Comparison of ENCODE assay signal across 8 cellular contexts in the genomic region with DNA sequence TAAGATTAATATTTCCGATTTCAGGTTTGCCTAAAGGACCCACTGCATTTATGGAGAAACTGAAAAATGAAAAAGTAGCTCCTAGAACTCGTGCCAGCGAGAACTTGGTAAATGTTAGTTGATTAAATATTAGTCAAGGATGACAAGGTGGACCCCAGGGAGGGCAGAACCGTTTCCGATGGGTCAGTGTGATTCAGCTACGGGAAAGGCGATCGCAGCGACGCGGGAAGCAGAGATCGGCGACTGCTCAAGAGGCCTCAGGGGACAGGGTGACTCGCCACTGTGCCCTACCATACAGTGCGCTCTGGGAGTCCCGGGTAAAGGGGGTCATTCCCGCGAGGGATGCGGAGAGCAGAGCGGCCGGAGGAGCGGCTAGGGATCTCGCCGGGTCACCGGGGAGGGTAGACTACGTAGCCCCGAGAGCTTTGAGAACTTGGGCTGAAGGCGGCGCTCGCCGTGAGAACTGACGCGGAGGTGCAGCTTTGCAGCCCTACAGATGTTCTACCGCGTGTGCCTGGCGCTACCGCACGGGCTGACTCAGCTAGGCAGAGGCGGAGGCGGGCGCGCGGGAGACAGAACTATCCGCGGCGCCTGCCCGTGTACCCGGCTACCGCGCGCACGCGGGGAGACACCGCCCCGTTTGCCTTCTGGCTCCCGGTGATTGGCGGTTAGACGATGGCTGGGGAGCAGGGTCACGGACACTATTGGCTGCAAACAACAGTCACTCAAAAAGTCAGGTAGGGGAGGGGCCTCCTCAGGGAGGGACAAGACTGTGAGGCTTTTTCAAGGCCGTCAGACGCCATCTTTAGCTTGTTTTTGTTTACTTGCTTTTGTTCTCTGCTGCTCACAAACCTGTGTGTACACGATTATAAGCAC. TPM values are rescaled to one million over a fixed set of nuclear protein-coding genes. Genes with fewer than 3 reads are reported as not detected.
DNase-seq lines count a peak whose midpoint lies in the region; ATAC-seq and TF ChIP-seq lines count a peak whose summit lies in the region.

No MANE protein-coding gene starts in this region.

- peak; percentile 74 for TF ChIP-seq CTCF in chondrocyte (IDR thresholded peaks at IDR 0.05)

- ATAC-seq in GM19035 (IDR thresholded peaks at IDR 0.05; ENCODE audit: unreplicated experiment) (peak; percentile 91), HG03354 (IDR thresholded peaks at IDR 0.05; ENCODE audit: poor library complexity, severe bottlenecking, unreplicated experiment) (peak; percentile 95)

- peak overlapping the region; percentile 90 for H3K27ac Mint-ChIP-seq in chondrocyte (ENCODE audit: unreplicated experiment)

- H3K9me3 Mint-ChIP-seq in chondrocyte (ENCODE audit: low read depth): no peaks in the 10 kb centered on the region

- H3K4me3 Mint-ChIP-seq in chondrocyte (ENCODE audit: unreplicated experiment): peak overlapping the region; percentile 74

- H3K4me1 Mint-ChIP-seq in chondrocyte (ENCODE audit: low read depth): peaks cover 50% of the 10 kb centered on the region

- no peaks in the 10 kb centered on the region for H3K36me3 Mint-ChIP-seq in chondrocyte (ENCODE audit: low read depth)

- peak; percentile 95 to 97 for DNase-seq in AML-193 (lab: John Stamatoyannopoulos, UW)
- DNase-seq in NCI-H446 treated with DMSO at 0.1 percent for 48 hours (lab: John Stamatoyannopoulos, UW): peak; percentile 98
- peak; percentile 97 for DNase-seq in activated CD4-positive, alpha-beta T cell treated with anti-CD3 and anti-CD28 coated beads for 1 hour
- DNase-seq in chondrocyte (ENCODE audit: low spot score): peak; percentile 97
- peak; percentile 91 for DNase-seq in kidney glomerular epithelial cell (lab: John Stamatoyannopoulos, UW)
- peak; percentile 87 to 94 for DNase-seq in stimulated activated CD4-positive, alpha-beta T cell treated with anti-CD3 and anti-CD28 coated beads, Interleukin-1b, Interleukin-23, amount 100 ng/mL, for 1 hour (ENCODE audit: low read depth in 2 of 2)

- H3K27me3 Mint-ChIP-seq in chondrocyte (ENCODE audit: low read depth): no peaks in the 10 kb centered on the region

RNA-seq across cellular contexts. Expression of gene C14orf93, which starts 3.2 kb away (rescaled TPM):
- total RNA-seq in chondrocyte: 6.0 to 7.6 TPM (median 6.0 TPM) in 3 replicates

RNA-seq across cellular contexts. Expression of gene AJUBA, which starts 24.4 kb away (rescaled TPM):
- total RNA-seq in chondrocyte: 56.5 to 124 TPM (median 124 TPM) in 3 replicates

RNA-seq across cellular contexts. Expression of gene PSMB5, which starts 27.9 kb away (rescaled TPM):
- total RNA-seq in chondrocyte: 151 to 207 TPM (median 172 TPM) in 3 replicates

RNA-seq across cellular contexts. Expression of gene PSMB11, which starts 35.2 kb away (rescaled TPM):
- not detected in 3 replicates for total RNA-seq in chondrocyte

RNA-seq across cellular contexts. Expression of gene HAUS4, which starts 49.9 kb away (rescaled TPM):
- 27.6 to 35.2 TPM (median 29.3 TPM) in 3 replicates for total RNA-seq in chondrocyte

Comparison
In these comparisons a context has a peak if more than half of its experiments do, and no peak if none do; other contexts are left out.
1. Peak in every context shown above with its lines: DNase-seq and ATAC-seq.